Comparison of ENCODE assay signal across 2 cellular contexts in the genomic region with DNA sequence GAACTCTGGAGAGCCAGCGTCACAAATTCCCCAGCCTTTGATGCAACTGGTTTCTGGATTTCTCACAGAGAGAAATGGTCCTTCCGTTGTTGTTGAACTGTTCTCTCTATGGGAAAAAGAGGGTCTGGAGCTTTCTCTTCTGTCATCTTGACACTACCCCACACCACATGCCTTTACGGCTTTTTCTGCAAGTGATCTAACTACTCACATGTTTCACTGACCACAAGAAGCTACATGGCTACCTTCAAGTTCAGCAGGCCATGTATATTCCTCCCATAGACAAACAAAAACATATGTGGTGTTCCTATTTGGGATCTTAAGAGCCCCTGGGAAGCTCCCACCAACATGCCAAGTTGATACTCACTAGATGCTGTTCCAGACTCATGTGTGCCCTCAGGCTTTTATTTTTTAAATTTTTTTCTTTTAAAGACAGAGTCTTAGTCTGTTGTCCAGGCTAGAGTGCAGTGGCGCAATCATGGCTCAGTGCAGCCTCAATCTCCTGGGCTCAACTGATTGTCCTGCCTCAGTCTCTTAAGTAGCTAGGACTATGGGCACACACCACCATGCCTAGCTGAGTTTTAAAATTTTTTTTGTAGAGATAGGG.
TF ChIP-seq lines count a peak whose summit lies in the region.

No MANE protein-coding gene starts in this region.

TF ChIP-seq in IMR-90, 13 proteins besides CTCF, POLR2A, EP300 and RAD21:
- TF ChIP-seq NFE2L2 (IDR thresholded peaks at IDR 0.05; ENCODE audit: low read depth, low read length): no peak
- TF ChIP-seq SMC3 (IDR thresholded peaks at IDR 0.05; ENCODE audit: low read depth, low read length): no peak
- no peak for TF ChIP-seq RFX5 (IDR thresholded peaks at IDR 0.05; ENCODE audit: low read depth, low read length)
- no peak for TF ChIP-seq MAZ (IDR thresholded peaks at IDR 0.05; ENCODE audit: borderline replicate concordance, low read depth, low read length)
- TF ChIP-seq, protein P1, sequence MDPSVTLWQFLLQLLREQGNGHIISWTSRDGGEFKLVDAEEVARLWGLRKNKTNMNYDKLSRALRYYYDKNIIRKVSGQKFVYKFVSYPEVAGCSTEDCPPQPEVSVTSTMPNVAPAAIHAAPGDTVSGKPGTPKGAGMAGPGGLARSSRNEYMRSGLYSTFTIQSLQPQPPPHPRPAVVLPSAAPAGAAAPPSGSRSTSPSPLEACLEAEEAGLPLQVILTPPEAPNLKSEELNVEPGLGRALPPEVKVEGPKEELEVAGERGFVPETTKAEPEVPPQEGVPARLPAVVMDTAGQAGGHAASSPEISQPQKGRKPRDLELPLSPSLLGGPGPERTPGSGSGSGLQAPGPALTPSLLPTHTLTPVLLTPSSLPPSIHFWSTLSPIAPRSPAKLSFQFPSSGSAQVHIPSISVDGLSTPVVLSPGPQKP (IDR thresholded peaks at IDR 0.05; ENCODE audit: borderline replicate concordance, low read depth, low read length): no peak
- TF ChIP-seq CEBPB (IDR thresholded peaks at IDR 0.05; ENCODE audit: low read depth, low read length): 0 out of 2 replicates have a peak, but pooled peaks have one; percentile 28
- TF ChIP-seq RCOR1 (IDR thresholded peaks at IDR 0.05; ENCODE audit: insufficient replicate concordance, low read length): no peak
- TF ChIP-seq, protein P2, sequence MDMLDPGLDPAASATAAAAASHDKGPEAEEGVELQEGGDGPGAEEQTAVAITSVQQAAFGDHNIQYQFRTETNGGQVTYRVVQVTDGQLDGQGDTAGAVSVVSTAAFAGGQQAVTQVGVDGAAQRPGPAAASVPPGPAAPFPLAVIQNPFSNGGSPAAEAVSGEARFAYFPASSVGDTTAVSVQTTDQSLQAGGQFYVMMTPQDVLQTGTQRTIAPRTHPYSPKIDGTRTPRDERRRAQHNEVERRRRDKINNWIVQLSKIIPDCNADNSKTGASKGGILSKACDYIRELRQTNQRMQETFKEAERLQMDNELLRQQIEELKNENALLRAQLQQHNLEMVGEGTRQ (IDR thresholded peaks at IDR 0.05; ENCODE audit: low read depth, low read length): no peak

TF ChIP-seq in HepG2, 621 proteins besides CTCF, POLR2A, EP300 and RAD21:
- TF ChIP-seq ZNF30 (CRISPR knock-in tag; IDR thresholded peaks at IDR 0.05) (no peak), RXRB (CRISPR knock-in tag; IDR thresholded peaks at IDR 0.05; ENCODE audit: borderline replicate concordance) (no peak)
- TF ChIP-seq, protein P3, sequence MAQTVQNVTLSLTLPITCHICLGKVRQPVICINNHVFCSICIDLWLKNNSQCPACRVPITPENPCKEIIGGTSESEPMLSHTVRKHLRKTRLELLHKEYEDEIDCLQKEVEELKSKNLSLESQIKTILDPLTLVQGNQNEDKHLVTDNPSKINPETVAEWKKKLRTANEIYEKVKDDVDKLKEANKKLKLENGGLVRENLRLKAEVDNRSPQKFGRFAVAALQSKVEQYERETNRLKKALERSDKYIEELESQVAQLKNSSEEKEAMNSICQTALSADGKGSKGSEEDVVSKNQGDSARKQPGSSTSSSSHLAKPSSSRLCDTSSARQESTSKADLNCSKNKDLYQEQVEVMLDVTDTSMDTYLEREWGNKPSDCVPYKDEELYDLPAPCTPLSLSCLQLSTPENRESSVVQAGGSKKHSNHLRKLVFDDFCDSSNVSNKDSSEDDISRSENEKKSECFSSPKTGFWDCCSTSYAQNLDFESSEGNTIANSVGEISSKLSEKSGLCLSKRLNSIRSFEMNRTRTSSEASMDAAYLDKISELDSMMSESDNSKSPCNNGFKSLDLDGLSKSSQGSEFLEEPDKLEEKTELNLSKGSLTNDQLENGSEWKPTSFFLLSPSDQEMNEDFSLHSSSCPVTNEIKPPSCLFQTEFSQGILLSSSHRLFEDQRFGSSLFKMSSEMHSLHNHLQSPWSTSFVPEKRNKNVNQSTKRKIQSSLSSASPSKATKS (CRISPR knock-in tag; IDR thresholded peaks at IDR 0.05): no peak
